Comparison of ENCODE assay signal across 23 cellular contexts in genomic region chr15:95653361-95653805, GRCh38.
"Had no signal": no experiment of that assay in that cellular context is flagged by ENCODE, and none has a peak within 500 bp of the region (broad histone marks: within the 10 kb centered on the region; RNA-seq: fewer than 3 reads in every experiment).

No MANE protein-coding gene starts in this region.

- H3K4me1 ChIP-seq: ascending aorta, psoas muscle, suprapubic skin, upper lobe of right lung had no signal

- H3K4me3 ChIP-seq: ascending aorta, ovary, psoas muscle, skin epidermis, suprapubic skin, upper lobe of right lung had no signal

- FAIRE-seq: bronchial epithelial cell had no signal

- H3K36me3 ChIP-seq: ascending aorta, ovary, suprapubic skin, upper lobe of right lung had no signal

- DNase-seq: activated CD4-positive, alpha-beta T cell treated with anti-CD3 and anti-CD28 coated beads, Interleukin-2, amount 10 ng/mL, durations not matched to agents 24 days and 14 days; activated CD4-positive, CD25-positive, alpha-beta regulatory T cell; activated CD8-positive, alpha-beta T cell treated with anti-CD3 and anti-CD28 coated beads, Interleukin-2, amount 10 ng/mL, durations not matched to agents 7 days and 5 days; activated naive CD4-positive, alpha-beta T cell treated with anti-CD3 and anti-CD28 coated beads, Interleukin-2, amount 10 ng/mL, durations not matched to agents 7 days and 5 days; activated T-cell treated with anti-CD3 and anti-CD28 coated beads, Interleukin-2, amount 50 U/mL, for 4 hours; cerebellar nuclear complex; cortex of kidney; glutamatergic neuron; kidney glomerular epithelial cell; left ventricle myocardium superior; naive B cell; ovary; psoas muscle; right cardiac atrium; stimulated activated CD4-positive, alpha-beta T cell treated with anti-CD3 and anti-CD28 coated beads, Interleukin-15, amount 100 ng/mL, for 24 hours; stimulated activated CD4-positive, alpha-beta T cell treated with anti-CD3 and anti-CD28 coated beads, Interleukin-2, amount 100 ng/mL, for 48 hours; stimulated activated naive CD8-positive, alpha-beta T cell treated with anti-CD3 and anti-CD28 coated beads, Interleukin-15, amount 100 ng/mL, for 72 hours; upper lobe of right lung had no signal

- H3K27me3 ChIP-seq: ascending aorta, ovary, suprapubic skin, upper lobe of right lung had no signal

- H3K9me3 ChIP-seq: ascending aorta, ovary, psoas muscle, suprapubic skin, upper lobe of right lung had no signal

- ATAC-seq: activated CD8-positive, alpha-beta T cell treated with anti-CD3 and anti-CD28 coated beads, Interleukin-2, amount 10 ng/mL, durations not matched to agents 7 days and 5 days; activated T-cell treated with anti-CD3 and anti-CD28 coated beads, Interleukin-2, amount 50 U/mL, for 4 hours; esophagus mucosa; left ventricle myocardium superior; psoas muscle; right cardiac atrium; stimulated activated naive CD8-positive, alpha-beta T cell treated with anti-CD3 and anti-CD28 coated beads, Interleukin-15, amount 100 ng/mL, for 72 hours; upper lobe of right lung had no signal

- H3K27ac ChIP-seq: ascending aorta, ovary, psoas muscle, skin epidermis, suprapubic skin, upper lobe of right lung had no signal
